ENCODE assay signal across 18 cellular contexts in genomic region chr11:10678106-10678505, GRCh38. TPM values are rescaled to one million over a fixed set of nuclear protein-coding genes. Genes with fewer than 3 reads are reported as not detected.
"Had no signal": no experiment of that assay in that cellular context is flagged by ENCODE, and none has a peak within 500 bp of the region (broad histone marks: within the 10 kb centered on the region; RNA-seq: fewer than 3 reads in every experiment).

No MANE protein-coding gene starts in this region.

- H3K27ac ChIP-seq: heart right ventricle, left lung, parathyroid adenoma had no signal

- H3K27me3 ChIP-seq: heart right ventricle had no signal

- H3K4me3 ChIP-seq: heart right ventricle, left lung had no signal

- H3K36me3 ChIP-seq: heart right ventricle, left lung had no signal

- DNase-seq: activated CD4-positive, alpha-beta T cell treated with anti-CD3 and anti-CD28 coated beads, Interleukin-2, amount 10 ng/mL, durations not matched to agents 7 days and 5 days; activated CD8-positive, alpha-beta memory T cell treated with anti-CD3 and anti-CD28 coated beads, Interleukin-2, amount 50 U/mL, for 48 hours; activated effector memory CD4-positive, alpha-beta T cell treated with Interleukin-2 at 50 U/mL for 16 hours; activated naive CD4-positive, alpha-beta T cell treated with anti-CD3 and anti-CD28 coated beads, Interleukin-2, amount 10 ng/mL, durations not matched to agents 7 days and 5 days; activated naive CD8-positive, alpha-beta T cell treated with anti-CD3 and anti-CD28 coated beads, Interleukin-2, amount 50 U/mL, for 24 hours; activated T-cell treated with anti-CD3 and anti-CD28 coated beads, Interleukin-2, amount 50 U/mL, for 48 hours; anterior cingulate cortex; cortex of kidney; heart right ventricle; left lung; midbrain; stimulated activated CD4-positive, alpha-beta T cell treated with anti-CD3 and anti-CD28 coated beads, Interleukin-4, amount 100 ng/mL, for 24 hours; T1000 had no signal

- H3K9me3 ChIP-seq: heart right ventricle, left lung had no signal

- ATAC-seq: activated CD4-positive, CD25-positive, alpha-beta regulatory T cell treated with anti-CD3 and anti-CD28 coated beads, Interleukin-2, amount 50 U/mL, for 24 hours; activated naive CD8-positive, alpha-beta T cell treated with anti-CD3 and anti-CD28 coated beads, Interleukin-2, amount 50 U/mL, for 24 hours; esophagus mucosa; heart right ventricle; left lung; sciatic nerve; stimulated activated effector memory CD8-positive, alpha-beta T cell treated with anti-CD3 and anti-CD28 coated beads, Interleukin-12 subunit alpha, Interleukin-12 subunit beta, amount 100 ng/mL, for 72 hours had no signal

- H3K4me1 ChIP-seq: parathyroid adenoma had no signal

RNA-seq across cellular contexts. Expression of gene IRAG1, which starts 15.4 kb away (rescaled TPM):
- total RNA-seq: activated CD4-positive, alpha-beta T cell treated with anti-CD3 and anti-CD28 coated beads, Interleukin-2, amount 10 ng/mL, durations not matched to agents 7 days and 5 days had no signal
